8 cellular contexts compared by ENCODE assay signal in the genomic region with DNA sequence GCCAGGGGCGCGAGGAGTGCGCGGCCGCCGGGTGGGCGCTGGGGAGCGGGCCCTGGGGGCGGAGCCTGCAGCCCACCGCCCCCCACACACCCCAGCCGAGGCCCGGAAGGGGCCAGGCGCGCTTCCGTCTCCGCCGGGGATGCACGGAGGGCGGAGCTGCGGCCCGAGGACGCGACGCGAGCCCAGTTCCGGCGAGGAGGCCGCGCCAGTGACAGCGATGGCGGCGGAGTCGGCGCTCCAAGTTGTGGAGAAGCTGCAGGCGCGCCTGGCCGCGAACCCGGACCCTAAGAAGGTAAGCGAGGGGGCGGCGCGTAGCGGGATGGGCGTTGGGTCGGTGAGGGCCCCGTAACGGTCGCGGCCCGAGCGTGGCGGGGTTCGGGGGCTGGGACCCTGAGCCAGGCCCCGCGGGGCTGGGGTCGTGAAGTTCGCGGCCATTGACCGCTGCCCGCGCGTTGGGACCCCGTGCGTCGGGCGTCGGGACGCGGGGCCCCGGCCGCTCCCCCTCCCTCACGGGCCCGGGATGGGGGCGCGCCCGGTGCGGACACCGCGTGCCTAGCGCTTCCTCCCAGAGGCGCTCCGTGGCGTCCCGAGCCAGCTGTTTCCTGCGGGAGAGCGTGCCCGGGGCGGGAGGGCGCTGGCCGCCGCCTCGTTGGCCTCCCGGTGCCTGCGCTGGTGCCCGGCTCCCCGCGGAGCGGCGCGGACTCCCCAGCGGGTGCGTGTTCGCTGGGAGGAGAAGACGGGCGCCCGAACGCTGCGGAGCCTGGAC. TPM values are rescaled to one million over a fixed set of nuclear protein-coding genes. Genes with fewer than 3 reads are reported as not detected.
DNase-seq lines count a peak whose midpoint lies in the region; ATAC-seq and TF ChIP-seq lines count a peak whose summit lies in the region.

A gene with protein sequence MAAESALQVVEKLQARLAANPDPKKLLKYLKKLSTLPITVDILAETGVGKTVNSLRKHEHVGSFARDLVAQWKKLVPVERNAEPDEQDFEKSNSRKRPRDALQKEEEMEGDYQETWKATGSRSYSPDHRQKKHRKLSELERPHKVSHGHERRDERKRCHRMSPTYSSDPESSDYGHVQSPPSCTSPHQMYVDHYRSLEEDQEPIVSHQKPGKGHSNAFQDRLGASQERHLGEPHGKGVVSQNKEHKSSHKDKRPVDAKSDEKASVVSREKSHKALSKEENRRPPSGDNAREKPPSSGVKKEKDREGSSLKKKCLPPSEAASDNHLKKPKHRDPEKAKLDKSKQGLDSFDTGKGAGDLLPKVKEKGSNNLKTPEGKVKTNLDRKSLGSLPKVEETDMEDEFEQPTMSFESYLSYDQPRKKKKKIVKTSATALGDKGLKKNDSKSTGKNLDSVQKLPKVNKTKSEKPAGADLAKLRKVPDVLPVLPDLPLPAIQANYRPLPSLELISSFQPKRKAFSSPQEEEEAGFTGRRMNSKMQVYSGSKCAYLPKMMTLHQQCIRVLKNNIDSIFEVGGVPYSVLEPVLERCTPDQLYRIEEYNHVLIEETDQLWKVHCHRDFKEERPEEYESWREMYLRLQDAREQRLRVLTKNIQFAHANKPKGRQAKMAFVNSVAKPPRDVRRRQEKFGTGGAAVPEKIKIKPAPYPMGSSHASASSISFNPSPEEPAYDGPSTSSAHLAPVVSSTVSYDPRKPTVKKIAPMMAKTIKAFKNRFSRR (plus strand): TSS at position 185 of the 766 bp plus-strand sequence. CDS start 33 bp downstream, at position 218.

- H3K4me1 Mint-ChIP-seq in CD8-positive, alpha-beta memory T cell, result peaks cover 45 to 52% (median 48%) of the 10 kb centered on the region in 3 donors
- peaks cover 47% of the 10 kb centered on the region for H3K4me1 Mint-ChIP-seq in activated T-helper 1 cell treated with anti-CD3 and anti-CD28 coated beads, Interleukin-12 subunit alpha, Interleukin-12 subunit beta, Interleukin-2, Interleukin-4 antibody, amounts not matched to agents 30 ng/mL and 10 ng/mL and 1 ng/mL, durations not matched to agents 14 hours and 24 hours and 36 hours (ENCODE audit: low read depth)
- H3K4me1 Mint-ChIP-seq in naive thymus-derived CD8-positive, alpha-beta T cell, result peaks cover 24 to 52% (median 48%) of the 10 kb centered on the region in 4 donors

- peak within 1 kb of the TSS; percentile 61 for H2AFZ ChIP-seq in fibroblast of lung (ENCODE audit: low read length)

- peaks cover 41% of the 10 kb centered on the region for H3K4me1 ChIP-seq in CD8-positive, alpha-beta memory T cell (ENCODE audit: insufficient read depth, low read length)
- H3K4me1 ChIP-seq in Peyer's patch (peaks cover 0 to 15% (median 0%) of the 10 kb centered on the region in 4 donors), fibroblast of lung (ENCODE audit: control insufficient read depth, extremely low read depth, insufficient read depth, low read length) (peaks cover 3% of the 10 kb centered on the region)

- no peaks in the 10 kb centered on the region for H3K9me3 ChIP-seq in CD8-positive, alpha-beta memory T cell (ENCODE audit: low read length)
- H3K9me3 ChIP-seq in Peyer's patch, result no peaks in the 10 kb centered on the region
- H3K9me3 ChIP-seq in fibroblast of lung (ENCODE audit: control insufficient read depth, insufficient read depth, low read depth, low read length), result no peaks in the 10 kb centered on the region

- peak within 1 kb of the TSS; percentile 90 to 98 (median 91) for H3K4me3 Mint-ChIP-seq in CD8-positive, alpha-beta memory T cell
- H3K4me3 Mint-ChIP-seq in activated T-helper 1 cell treated with anti-CD3 and anti-CD28 coated beads, Interleukin-12 subunit alpha, Interleukin-12 subunit beta, Interleukin-2, Interleukin-4 antibody, amounts not matched to agents 30 ng/mL and 10 ng/mL and 1 ng/mL, durations not matched to agents 14 hours and 24 hours and 36 hours, result peak within 1 kb of the TSS; percentile 95
- peak within 1 kb of the TSS; percentile 87 to 94 (median 91) for H3K4me3 Mint-ChIP-seq in naive thymus-derived CD8-positive, alpha-beta T cell

- peak within 1 kb of the TSS; percentile 79 for H3K4me3 ChIP-seq in CD8-positive, alpha-beta memory T cell (ENCODE audit: low read length)
- H3K4me3 ChIP-seq in Peyer's patch (peak within 1 kb of the TSS; percentile 92 to 100 (median 98)), fibroblast of lung (replicated peaks in 1 of 4; ENCODE audit: control extremely low read depth in 1 of 4, insufficient read depth in 1 of 4, low read depth in 3 of 4, low read length in 4 of 4) (peak within 1 kb of the TSS; percentile 52 to 89 (median 78))

- DNase-seq in CD8-positive, alpha-beta memory T cell, result peak; percentile 68 to 85 (median 70)
- peak; percentile 76 to 89 (median 86) for DNase-seq in Peyer's patch
- DNase-seq in activated T-helper 1 cell treated with anti-CD3 and anti-CD28 coated beads, Interleukin-12 subunit alpha, Interleukin-12 subunit beta, Interleukin-2, Interleukin-4 antibody, amounts not matched to agents 30 ng/mL and 10 ng/mL and 1 ng/mL, durations not matched to agents 14 hours and 24 hours and 36 hours (ENCODE audit: low spot score), result peak; percentile 77
- DNase-seq in fibroblast of lung (ENCODE audit: low read depth in 2 of 2), result peak; percentile 61 to 64
- DNase-seq in naive thymus-derived CD8-positive, alpha-beta T cell, result peak; percentile 63 to 83 (median 74)
- peak; percentile 57 to 77 (median 64) for DNase-seq in stimulated activated naive CD4-positive, alpha-beta T cell (lab: John Stamatoyannopoulos, UW)

- ATAC-seq in GM19372 (IDR thresholded peaks at IDR 0.05; ENCODE audit: low read depth, unreplicated experiment), result peak; percentile 60
- peak; percentile 75 for ATAC-seq in HG03571 (IDR thresholded peaks at IDR 0.05; ENCODE audit: unreplicated experiment)
- ATAC-seq in naive thymus-derived CD8-positive, alpha-beta T cell, result peak; percentile 94

- H3K9ac ChIP-seq in fibroblast of lung (ENCODE audit: insufficient read depth, low read length), result peak within 1 kb of the TSS; percentile 81

- CTCF ChIA-PET in CD8-positive, alpha-beta memory T cell (lab: Charles Lee), result interaction anchor here (0.7 to 3.6 kb wide), 4 partner anchors 28 to 86 kb away, joined by 3 to 14 read pairs (median 4); a partner anchor contains a TSS

- H3K27ac Mint-ChIP-seq in CD8-positive, alpha-beta memory T cell, result peak within 1 kb of the TSS; percentile 92 to 99 (median 94)
- peak within 1 kb of the TSS; percentile 88 for H3K27ac Mint-ChIP-seq in activated T-helper 1 cell treated with anti-CD3 and anti-CD28 coated beads, Interleukin-12 subunit alpha, Interleukin-12 subunit beta, Interleukin-2, Interleukin-4 antibody, amounts not matched to agents 30 ng/mL and 10 ng/mL and 1 ng/mL, durations not matched to agents 14 hours and 24 hours and 36 hours
- peak within 1 kb of the TSS; percentile 89 to 96 (median 94) for H3K27ac Mint-ChIP-seq in naive thymus-derived CD8-positive, alpha-beta T cell

- peak within 1 kb of the TSS; percentile 83 for H3K4me2 ChIP-seq in fibroblast of lung (ENCODE audit: extremely low read depth, insufficient read depth, low read length)

- H3K36me3 ChIP-seq in CD8-positive, alpha-beta memory T cell (ENCODE audit: insufficient read depth, low read length), result no peaks in the 10 kb centered on the region
- H3K36me3 ChIP-seq in Peyer's patch (peaks cover 0 to 5% (median 0%) of the 10 kb centered on the region in 3 donors), fibroblast of lung (ENCODE audit: control insufficient read depth, insufficient read depth, low read length) (no peaks in the 10 kb centered on the region)

- TF ChIP-seq CTCF in Peyer's patch (IDR thresholded peaks at IDR 0.05) (no peak), fibroblast of lung (conservative IDR thresholded peaks at IDR 0.05 in 1 of 2, IDR thresholded peaks at IDR 0.05 in 1 of 2; ENCODE audit: low read depth in 1 of 2, low read length in 2 of 2) (no peak)

- H3K27ac ChIP-seq in CD8-positive, alpha-beta memory T cell (ENCODE audit: low read depth, low read length), result peak within 1 kb of the TSS; percentile 77
- H3K27ac ChIP-seq in Peyer's patch (peak within 1 kb of the TSS; percentile 88 to 97 (median 96)), fibroblast of lung (ENCODE audit: insufficient read depth, low read length) (peak within 1 kb of the TSS; percentile 75)

- H3K27me3 ChIP-seq in CD8-positive, alpha-beta memory T cell (ENCODE audit: insufficient read depth, low read length, poor library complexity, severe bottlenecking), result no peaks in the 10 kb centered on the region
- no peaks in the 10 kb centered on the region for H3K27me3 ChIP-seq in Peyer's patch
- no peaks in the 10 kb centered on the region for H3K27me3 ChIP-seq in fibroblast of lung (ENCODE audit: control insufficient read depth, insufficient read depth, low read length)

- POLR2A ChIA-PET in CD8-positive, alpha-beta memory T cell (lab: Charles Lee), result interaction anchor here (0.7 to 2.1 kb wide), 6 partner anchors 10 to 375 kb away, joined by 3 to 14 read pairs (median 4); a partner anchor contains a TSS
- POLR2A ChIA-PET in naive thymus-derived CD8-positive, alpha-beta T cell (lab: Charles Lee), result interaction anchor here (0.6 to 2.1 kb wide), 16 partner anchors 10 to 684 kb away, joined by 3 to 20 read pairs (median 4); a partner anchor contains a TSS

- H4K20me1 ChIP-seq in fibroblast of lung (ENCODE audit: control insufficient read depth, extremely low read depth, insufficient read depth, low read length), result no peaks in the 10 kb centered on the region

- no peaks in the 10 kb centered on the region for H3K27me3 Mint-ChIP-seq in CD8-positive, alpha-beta memory T cell
- peaks cover 2% of the 10 kb centered on the region for H3K27me3 Mint-ChIP-seq in activated T-helper 1 cell treated with anti-CD3 and anti-CD28 coated beads, Interleukin-12 subunit alpha, Interleukin-12 subunit beta, Interleukin-2, Interleukin-4 antibody, amounts not matched to agents 30 ng/mL and 10 ng/mL and 1 ng/mL, durations not matched to agents 14 hours and 24 hours and 36 hours (ENCODE audit: insufficient read depth)
- no peaks in the 10 kb centered on the region for H3K27me3 Mint-ChIP-seq in naive thymus-derived CD8-positive, alpha-beta T cell

- intact Hi-C loops in activated T-helper 1 cell treated with anti-CD3 and anti-CD28 coated beads, Interleukin-12 subunit alpha, Interleukin-12 subunit beta, Interleukin-2, Interleukin-4 antibody, amounts not matched to agents 30 ng/mL and 10 ng/mL and 1 ng/mL, durations not matched to agents 14 hours and 24 hours and 36 hours (cut with micrococcal nuclease), result loop anchor here (1.0 to 10.0 kb wide), 5 partner anchors 23 to 399 kb away; a partner anchor contains a TSS

- peaks cover 0 to 24% (median 7%) of the 10 kb centered on the region in 3 donors for H3K36me3 Mint-ChIP-seq in CD8-positive, alpha-beta memory T cell
- peaks cover 25% of the 10 kb centered on the region for H3K36me3 Mint-ChIP-seq in activated T-helper 1 cell treated with anti-CD3 and anti-CD28 coated beads, Interleukin-12 subunit alpha, Interleukin-12 subunit beta, Interleukin-2, Interleukin-4 antibody, amounts not matched to agents 30 ng/mL and 10 ng/mL and 1 ng/mL, durations not matched to agents 14 hours and 24 hours and 36 hours (ENCODE audit: low read depth)
- peaks cover 0 to 20% (median 0%) of the 10 kb centered on the region in 3 donors for H3K36me3 Mint-ChIP-seq in naive thymus-derived CD8-positive, alpha-beta T cell

- TF ChIP-seq POLR2A in Peyer's patch (IDR thresholded peaks at IDR 0.05), result peak; percentile 74 to 75

- no peaks in the 10 kb centered on the region for H3K9me3 Mint-ChIP-seq in CD8-positive, alpha-beta memory T cell
- no peaks in the 10 kb centered on the region for H3K9me3 Mint-ChIP-seq in activated T-helper 1 cell treated with anti-CD3 and anti-CD28 coated beads, Interleukin-12 subunit alpha, Interleukin-12 subunit beta, Interleukin-2, Interleukin-4 antibody, amounts not matched to agents 30 ng/mL and 10 ng/mL and 1 ng/mL, durations not matched to agents 14 hours and 24 hours and 36 hours
- no peaks in the 10 kb centered on the region for H3K9me3 Mint-ChIP-seq in naive thymus-derived CD8-positive, alpha-beta T cell

- H3K79me2 ChIP-seq in fibroblast of lung (ENCODE audit: control insufficient read depth, insufficient read depth, low read length), result peaks cover 48% of the 10 kb centered on the region

RNA-seq across cellular contexts. Expression of the gene that starts here (rescaled TPM):
- total RNA-seq in CD8-positive, alpha-beta memory T cell, result 10 to 100 TPM; 64.1 to 69.0 TPM
- polyA plus RNA-seq in CD8-positive, alpha-beta memory T cell, result 32.3 TPM
- total RNA-seq in Peyer's patch (10 to 100 TPM; 26.3 to 43.7 (median 31.2) TPM), fibroblast of lung (15.9 and 19.3 TPM in 2 replicates)
- total RNA-seq in activated T-helper 1 cell treated with anti-CD3 and anti-CD28 coated beads, Interleukin-12 subunit alpha, Interleukin-12 subunit beta, Interleukin-2, Interleukin-4 antibody, amounts not matched to agents 30 ng/mL and 10 ng/mL and 1 ng/mL, durations not matched to agents 14 hours and 24 hours and 36 hours, result 54.5 and 55.2 TPM in 2 replicates
- polyA plus RNA-seq in fibroblast of lung, result 34.1 and 42.2 TPM in 2 replicates
- polyA plus RNA-seq in fibroblast of lung (2012), result 26.7 and 35.1 TPM in 2 replicates
- polyA minus RNA-seq in fibroblast of lung (ENCODE audit: low replicate concordance), result 14.5 and 16.0 TPM in 2 replicates
- total RNA-seq in naive thymus-derived CD8-positive, alpha-beta T cell, result 10 to 100 TPM; 27.0 to 27.6 TPM
- 10 to 100 TPM; 17.0 to 26.4 (median 19.1) TPM for polyA plus RNA-seq in naive thymus-derived CD8-positive, alpha-beta T cell

Comparison
In these comparisons a context has a peak if more than half of its experiments do, and no peak if none do; other contexts are left out.
1. Peak in every context shown above with its lines: DNase-seq, ATAC-seq, H3K4me3 ChIP-seq and H3K27ac ChIP-seq.